23 cellular contexts compared by ENCODE assay signal in the genomic region with DNA sequence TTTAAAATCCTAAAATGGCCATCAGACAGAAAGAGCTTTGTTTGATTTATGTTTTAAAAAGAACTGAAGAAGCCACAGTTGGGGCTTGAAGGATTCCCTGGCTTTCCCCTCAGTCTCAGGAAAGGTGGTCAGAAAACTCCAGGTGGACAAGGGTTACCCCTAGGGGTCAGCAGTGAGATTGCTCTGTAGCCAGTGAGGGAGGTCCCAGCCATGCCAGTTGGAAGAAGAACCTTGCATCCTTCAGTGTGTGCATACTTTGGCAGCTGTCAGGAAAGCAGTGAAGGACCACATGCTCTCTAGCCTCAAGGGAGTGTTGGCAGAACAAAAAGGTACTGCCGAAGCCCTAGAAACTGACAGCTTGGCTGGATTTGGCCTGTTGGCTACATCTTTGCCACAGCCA.
DNase-seq lines count a peak whose midpoint lies in the region; ATAC-seq and TF ChIP-seq lines count a peak whose summit lies in the region.
"Had no signal": no experiment of that assay in that cellular context is flagged by ENCODE, and none has a peak within 500 bp of the region (broad histone marks: within the 10 kb centered on the region; RNA-seq: fewer than 3 reads in every experiment).

No MANE protein-coding gene starts in this region.

- no peak overlapping the region for H3K4me3 Mint-ChIP-seq in endothelial cell (ENCODE audit: unreplicated experiment)
- H3K4me3 Mint-ChIP-seq: activated naive CD4-positive, alpha-beta T cell treated with anti-CD3 and anti-CD28 coated beads, Interleukin-2, amount 50 U/mL, for 24 hours; CD4-positive, alpha-beta memory T cell; IgD-negative memory B cell; stimulated activated naive B cell treated with anti-CD40 and anti-IgM and Interleukin-4, amounts not matched to agents 10 μg/mL and 1 μg/mL and 100 μg/mL, for 72 hours; type B pancreatic cell had no signal

- 89% methylated on average over 1 of the region's 1 CpG; no CpG with 5 or more reads in 1 of the 2 donors for WGBS in testis, 2 donors

- ATAC-seq in Right ventricle myocardium inferior, result no peak
- ATAC-seq: SK-N-SH treated with all-trans-retinoic acid at 6 μM for 48 hours; stimulated activated naive B cell treated with anti-CD40 and anti-IgM and Interleukin-4, amounts not matched to agents 10 μg/mL and 1 μg/mL and 100 μg/mL, for 72 hours had no signal

- no peaks in the 10 kb centered on the region for H3K36me3 Mint-ChIP-seq in endothelial cell (ENCODE audit: low read depth, unreplicated experiment)
- H3K36me3 Mint-ChIP-seq: activated naive CD4-positive, alpha-beta T cell treated with anti-CD3 and anti-CD28 coated beads, Interleukin-2, amount 50 U/mL, for 24 hours; CD4-positive, alpha-beta memory T cell; IgD-negative memory B cell; stimulated activated naive B cell treated with anti-CD40 and anti-IgM and Interleukin-4, amounts not matched to agents 10 μg/mL and 1 μg/mL and 100 μg/mL, for 72 hours; type B pancreatic cell had no signal

- DNase-seq in left ventricle myocardium inferior (no peak), Right ventricle myocardium inferior (ENCODE audit: missing footprints) (no peak), NCI-H526 treated with DMSO at 0.1 percent for 48 hours (lab: John Stamatoyannopoulos, UW) (peak; percentile 0), endothelial cell (ENCODE audit: low spot score) (peak; percentile 38), testis (peak; percentile 14), NCI-H1436 treated with DMSO at 0.1 percent for 48 hours (lab: John Stamatoyannopoulos, UW) (no peak), HK-2 (ENCODE audit: unreplicated experiment) (no peak), DMS53 treated with DMSO at 0.1 percent for 48 hours (lab: John Stamatoyannopoulos, UW; ENCODE audit: unreplicated experiment) (no peak)
- DNase-seq: ACHN; activated CD4-positive, alpha-beta T cell treated with anti-CD3 and anti-CD28 coated beads, Interleukin-2, amount 50 U/mL, for 1 hour; CD4-positive, alpha-beta memory T cell; cortex of kidney; DMS79; NCI-H2029 treated with DMSO at 0.1 percent for 48 hours; NCI-H748 treated with DMSO at 0.1 percent for 48 hours; Peyer's patch; stimulated activated naive B cell treated with anti-CD40 and anti-IgM and Interleukin-4, amounts not matched to agents 10 μg/mL and 1 μg/mL and 100 μg/mL, for 72 hours had no signal

- H3K27me3 Mint-ChIP-seq in endothelial cell (ENCODE audit: unreplicated experiment), result no peaks in the 10 kb centered on the region
- H3K27me3 Mint-ChIP-seq: activated naive CD4-positive, alpha-beta T cell treated with anti-CD3 and anti-CD28 coated beads, Interleukin-2, amount 50 U/mL, for 24 hours; CD4-positive, alpha-beta memory T cell; IgD-negative memory B cell; type B pancreatic cell had no signal

- no peak overlapping the region for H3K27ac Mint-ChIP-seq in endothelial cell (ENCODE audit: unreplicated experiment)
- H3K27ac Mint-ChIP-seq: activated naive CD4-positive, alpha-beta T cell treated with anti-CD3 and anti-CD28 coated beads, Interleukin-2, amount 50 U/mL, for 24 hours; CD4-positive, alpha-beta memory T cell; IgD-negative memory B cell; stimulated activated naive B cell treated with anti-CD40 and anti-IgM and Interleukin-4, amounts not matched to agents 10 μg/mL and 1 μg/mL and 100 μg/mL, for 72 hours; type B pancreatic cell had no signal

- H3K27ac ChIP-seq in left ventricle myocardium inferior (replicated peaks), result no peak overlapping the region
- H3K27ac ChIP-seq in testis, result no peak overlapping the region
- H3K27ac ChIP-seq: epithelial cell of prostate, HL-60, Peyer's patch had no signal

- H3K9me3 ChIP-seq in left ventricle myocardium inferior (replicated peaks) (no peaks in the 10 kb centered on the region), testis (no peaks in the 10 kb centered on the region)
- H3K9me3 ChIP-seq: Peyer's patch had no signal

- peak; percentile 32 for TF ChIP-seq CTCF in left ventricle myocardium inferior (IDR thresholded peaks at IDR 0.05; ENCODE audit: borderline replicate concordance)
- peak; percentile 21 for TF ChIP-seq CTCF in endothelial cell (IDR thresholded peaks at IDR 0.05; ENCODE audit: unreplicated experiment)
- TF ChIP-seq CTCF in testis (IDR thresholded peaks at IDR 0.05), result no peak

- H3K4me1 ChIP-seq in left ventricle myocardium inferior (no peaks in the 10 kb centered on the region), testis (no peaks in the 10 kb centered on the region)
- H3K4me1 ChIP-seq: Peyer's patch had no signal

- H3K4me1 Mint-ChIP-seq in endothelial cell (ENCODE audit: unreplicated experiment), result peaks cover 12% of the 10 kb centered on the region
- H3K4me1 Mint-ChIP-seq: activated naive CD4-positive, alpha-beta T cell treated with anti-CD3 and anti-CD28 coated beads, Interleukin-2, amount 50 U/mL, for 24 hours; CD4-positive, alpha-beta memory T cell; IgD-negative memory B cell; stimulated activated naive B cell treated with anti-CD40 and anti-IgM and Interleukin-4, amounts not matched to agents 10 μg/mL and 1 μg/mL and 100 μg/mL, for 72 hours had no signal

- no peaks in the 10 kb centered on the region for H3K9me3 Mint-ChIP-seq in endothelial cell (ENCODE audit: unreplicated experiment)
- H3K9me3 Mint-ChIP-seq: activated naive CD4-positive, alpha-beta T cell treated with anti-CD3 and anti-CD28 coated beads, Interleukin-2, amount 50 U/mL, for 24 hours; CD4-positive, alpha-beta memory T cell; IgD-negative memory B cell; stimulated activated naive B cell treated with anti-CD40 and anti-IgM and Interleukin-4, amounts not matched to agents 10 μg/mL and 1 μg/mL and 100 μg/mL, for 72 hours; type B pancreatic cell had no signal

- H3K27me3 ChIP-seq in left ventricle myocardium inferior (ENCODE audit: low read depth), result no peaks in the 10 kb centered on the region
- no peaks in the 10 kb centered on the region for H3K27me3 ChIP-seq in testis
- H3K27me3 ChIP-seq: Peyer's patch had no signal

- H3K4me3 ChIP-seq in left ventricle myocardium inferior (no peak overlapping the region), testis (no peak overlapping the region)
- H3K4me3 ChIP-seq: Peyer's patch had no signal

- H3K36me3 ChIP-seq in left ventricle myocardium inferior, result no peaks in the 10 kb centered on the region
- no peaks in the 10 kb centered on the region for H3K36me3 ChIP-seq in testis (ENCODE audit: low read depth, missing control alignments)
- H3K36me3 ChIP-seq: Peyer's patch had no signal

- no peak for TF ChIP-seq POLR2A in testis (IDR thresholded peaks at IDR 0.05)

- intact Hi-C loops in left ventricle myocardium inferior (cut with micrococcal nuclease) (no loop called here), Right ventricle myocardium inferior (cut with DNase I) (no loop called here), testis (cut with DNase I; ENCODE audit: low total_unique reads) (no loop called here)

Comparison
In these comparisons a context has a peak if more than half of its experiments do, and no peak if none do; other contexts are left out.
1. DNase-seq: peak in NCI-H526 treated with DMSO at 0.1 percent for 48 hours (single experiment), endothelial cell (single experiment) and testis (single experiment); none in left ventricle myocardium inferior (single experiment), Right ventricle myocardium inferior (single experiment), NCI-H1436 treated with DMSO at 0.1 percent for 48 hours (single experiment), HK-2 (single experiment) and DMS53 treated with DMSO at 0.1 percent for 48 hours (single experiment).
2. CTCF ChIP-seq: peak in left ventricle myocardium inferior (single experiment) and endothelial cell (single experiment); none in testis (0 of 3).